In the genomic region with DNA sequence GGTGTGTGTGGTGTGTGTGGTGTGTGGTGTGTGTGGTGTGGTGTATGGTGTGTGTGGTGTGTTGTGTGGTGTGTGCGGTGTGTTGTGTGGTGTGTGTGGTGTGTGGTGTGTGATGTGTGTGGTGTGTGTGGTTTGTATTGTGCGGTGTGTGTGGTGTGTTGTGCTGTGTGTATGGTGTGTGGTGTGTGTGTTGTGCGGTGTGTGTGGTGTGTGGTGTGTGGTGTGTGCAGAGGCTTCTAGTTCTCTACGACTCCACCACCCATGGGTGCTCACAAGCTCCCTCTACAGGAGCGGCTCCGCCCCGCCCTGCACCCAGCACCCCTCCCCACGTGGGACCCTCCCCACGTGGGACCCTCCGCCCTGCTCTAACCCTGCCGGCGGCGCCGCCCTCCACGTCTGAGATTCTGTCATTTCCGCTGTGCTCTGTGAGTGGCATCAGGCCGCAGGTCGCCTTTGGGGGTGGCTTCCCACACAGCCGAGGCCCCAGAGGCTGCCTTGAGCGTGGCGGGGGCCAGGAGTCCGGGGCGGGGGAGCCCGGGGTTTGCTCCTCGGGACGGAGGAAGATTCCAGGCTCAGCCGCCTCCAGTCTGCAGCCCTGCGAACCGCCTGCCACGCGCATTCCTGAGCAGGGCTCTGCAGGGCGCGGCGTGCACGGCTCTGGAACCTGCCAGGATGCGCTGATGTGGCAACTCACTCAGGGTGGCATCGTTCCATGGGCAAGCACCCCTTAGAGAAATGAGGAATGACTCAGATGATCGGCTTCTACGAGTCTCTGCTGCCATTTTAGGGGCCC, we compare ENCODE assay signal across 1 cellular context.
A peak's percentile ranks its signal among the peaks of the same experiment; 100 is the strongest.
TF ChIP-seq lines count a peak whose summit lies in the region.

No MANE protein-coding gene starts in this region.

TF ChIP-seq in K562, 482 proteins besides CTCF, POLR2A, EP300 and RAD21 (continued from another document and continues in another):
- TF ChIP-seq, protein P1, sequence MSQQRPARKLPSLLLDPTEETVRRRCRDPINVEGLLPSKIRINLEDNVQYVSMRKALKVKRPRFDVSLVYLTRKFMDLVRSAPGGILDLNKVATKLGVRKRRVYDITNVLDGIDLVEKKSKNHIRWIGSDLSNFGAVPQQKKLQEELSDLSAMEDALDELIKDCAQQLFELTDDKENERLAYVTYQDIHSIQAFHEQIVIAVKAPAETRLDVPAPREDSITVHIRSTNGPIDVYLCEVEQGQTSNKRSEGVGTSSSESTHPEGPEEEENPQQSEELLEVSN (IDR thresholded peaks at IDR 0.05; ENCODE audit: borderline replicate concordance in 1 of 2, extremely low read depth in 1 of 2, insufficient read depth in 1 of 2, insufficient read length in 1 of 2, low read depth in 1 of 2, low read length in 1 of 2, poor library complexity in 1 of 2, severe bottlenecking in 1 of 2), result peak; percentile 34 to 35
- TF ChIP-seq TBP (optimal IDR thresholded peaks at IDR 0.05; ENCODE audit: low read depth, low read length) (no peak), GTF2E2 (tag; IDR thresholded peaks at IDR 0.05) (no peak), USF2 (CRISPR knock-in tag; IDR thresholded peaks at IDR 0.05) (peak; percentile 71), SLC30A9 (CRISPR knock-in tag; IDR thresholded peaks at IDR 0.05) (no peak), MNT (conservative IDR thresholded peaks at IDR 0.05) (peak; percentile 77 to 81; a peak in 3 of 4 replicates), TCF7L2 (IDR thresholded peaks at IDR 0.05; ENCODE audit: low read depth, low read length) (no peak), NELFE (IDR thresholded peaks at IDR 0.05; ENCODE audit: insufficient read depth, insufficient read length) (no peak), ARID2 (IDR thresholded peaks at IDR 0.05) (no peak), C11orf30 (IDR thresholded peaks at IDR 0.05; ENCODE audit: low read depth) (no peak), EGR1 (conservative IDR thresholded peaks at IDR 0.05) (0 out of 2 replicates have a peak, but pooled peaks have one; percentile 5), ZNF165 (CRISPR knock-in tag; IDR thresholded peaks at IDR 0.05; ENCODE audit: borderline replicate concordance) (no peak), RFX5 (IDR thresholded peaks at IDR 0.05; ENCODE audit: low read depth, low read length) (no peak), GATAD2A (IDR thresholded peaks at IDR 0.05) (peak; percentile 76; the same call in 1 of the 2 replicates), ZNF512 (tag; IDR thresholded peaks at IDR 0.05) (no peak), NFRKB (IDR thresholded peaks at IDR 0.05; ENCODE audit: low read depth) (no peak), CBX3 (IDR thresholded peaks at IDR 0.05; ENCODE audit: borderline replicate concordance in 1 of 2, low read length in 2 of 2) (peak in 1 of 2 experiments; percentile 57; a peak in 1 of 3 replicates), ELF4 (CRISPR knock-in tag; IDR thresholded peaks at IDR 0.05) (no peak), PHB (CRISPR knock-in tag; IDR thresholded peaks at IDR 0.05) (no peak), DDX20 (tag; IDR thresholded peaks at IDR 0.05; ENCODE audit: low read depth) (no peak), FOXJ2 (tag; IDR thresholded peaks at IDR 0.05) (no peak), ZNF398 (CRISPR knock-in tag; IDR thresholded peaks at IDR 0.05) (no peak), BDP1 (IDR thresholded peaks at IDR 0.05; ENCODE audit: insufficient read depth, insufficient read length) (no peak), KLF10 (CRISPR knock-in tag; IDR thresholded peaks at IDR 0.05) (no peak), CEBPB (tag; IDR thresholded peaks at IDR 0.05) (no peak), NR4A1 (CRISPR knock-in tag; IDR thresholded peaks at IDR 0.05) (no peak), NR4A1 (tag; IDR thresholded peaks at IDR 0.05) (no peak), ZNF41 (CRISPR knock-in tag; conservative IDR thresholded peaks at IDR 0.05) (no peak), ARHGAP35 (IDR thresholded peaks at IDR 0.05; ENCODE audit: partially characterized antibody) (no peak), ZNF76 (CRISPR knock-in tag; IDR thresholded peaks at IDR 0.05; ENCODE audit: borderline replicate concordance) (no peak), PML (IDR thresholded peaks at IDR 0.05; ENCODE audit: low read length) (no peak), ARNT (IDR thresholded peaks at IDR 0.05) (peak in 1 of 2 experiments; percentile 21; a peak in 2 of 4 replicates), EZH2 (IDR thresholded peaks at IDR 0.05; ENCODE audit: borderline replicate concordance, low read depth, low read length) (no peak), TSC22D4 (tag; IDR thresholded peaks at IDR 0.05) (no peak), NFE2 (IDR thresholded peaks at IDR 0.05; ENCODE audit: low read depth) (no peak), BRCA1 (IDR thresholded peaks at IDR 0.05) (no peak), BRCA1 (CRISPR knock-in tag; IDR thresholded peaks at IDR 0.05) (no peak)
- TF ChIP-seq, protein P2, sequence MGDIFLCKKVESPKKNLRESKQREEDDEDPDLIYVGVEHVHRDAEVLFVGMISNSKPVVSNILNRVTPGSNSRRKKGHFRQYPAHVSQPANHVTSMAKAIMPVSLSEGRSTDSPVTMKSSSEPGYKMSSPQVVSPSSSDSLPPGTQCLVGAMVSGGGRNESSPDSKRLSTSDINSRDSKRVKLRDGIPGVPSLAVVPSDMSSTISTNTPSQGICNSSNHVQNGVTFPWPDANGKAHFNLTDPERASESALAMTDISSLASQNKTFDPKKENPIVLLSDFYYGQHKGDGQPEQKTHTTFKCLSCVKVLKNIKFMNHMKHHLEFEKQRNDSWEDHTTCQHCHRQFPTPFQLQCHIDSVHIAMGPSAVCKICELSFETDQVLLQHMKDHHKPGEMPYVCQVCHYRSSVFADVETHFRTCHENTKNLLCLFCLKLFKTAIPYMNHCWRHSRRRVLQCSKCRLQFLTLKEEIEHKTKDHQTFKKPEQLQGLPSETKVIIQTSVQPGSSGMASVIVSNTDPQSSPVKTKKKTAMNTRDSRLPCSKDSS (IDR thresholded peaks at IDR 0.05; ENCODE audit: low read depth, partially characterized antibody), result peak; percentile 20
- TF ChIP-seq, protein P3, sequence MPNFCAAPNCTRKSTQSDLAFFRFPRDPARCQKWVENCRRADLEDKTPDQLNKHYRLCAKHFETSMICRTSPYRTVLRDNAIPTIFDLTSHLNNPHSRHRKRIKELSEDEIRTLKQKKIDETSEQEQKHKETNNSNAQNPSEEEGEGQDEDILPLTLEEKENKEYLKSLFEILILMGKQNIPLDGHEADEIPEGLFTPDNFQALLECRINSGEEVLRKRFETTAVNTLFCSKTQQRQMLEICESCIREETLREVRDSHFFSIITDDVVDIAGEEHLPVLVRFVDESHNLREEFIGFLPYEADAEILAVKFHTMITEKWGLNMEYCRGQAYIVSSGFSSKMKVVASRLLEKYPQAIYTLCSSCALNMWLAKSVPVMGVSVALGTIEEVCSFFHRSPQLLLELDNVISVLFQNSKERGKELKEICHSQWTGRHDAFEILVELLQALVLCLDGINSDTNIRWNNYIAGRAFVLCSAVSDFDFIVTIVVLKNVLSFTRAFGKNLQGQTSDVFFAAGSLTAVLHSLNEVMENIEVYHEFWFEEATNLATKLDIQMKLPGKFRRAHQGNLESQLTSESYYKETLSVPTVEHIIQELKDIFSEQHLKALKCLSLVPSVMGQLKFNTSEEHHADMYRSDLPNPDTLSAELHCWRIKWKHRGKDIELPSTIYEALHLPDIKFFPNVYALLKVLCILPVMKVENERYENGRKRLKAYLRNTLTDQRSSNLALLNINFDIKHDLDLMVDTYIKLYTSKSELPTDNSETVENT (CRISPR knock-in tag; IDR thresholded peaks at IDR 0.05), result no peak
- TF ChIP-seq, protein P4, sequence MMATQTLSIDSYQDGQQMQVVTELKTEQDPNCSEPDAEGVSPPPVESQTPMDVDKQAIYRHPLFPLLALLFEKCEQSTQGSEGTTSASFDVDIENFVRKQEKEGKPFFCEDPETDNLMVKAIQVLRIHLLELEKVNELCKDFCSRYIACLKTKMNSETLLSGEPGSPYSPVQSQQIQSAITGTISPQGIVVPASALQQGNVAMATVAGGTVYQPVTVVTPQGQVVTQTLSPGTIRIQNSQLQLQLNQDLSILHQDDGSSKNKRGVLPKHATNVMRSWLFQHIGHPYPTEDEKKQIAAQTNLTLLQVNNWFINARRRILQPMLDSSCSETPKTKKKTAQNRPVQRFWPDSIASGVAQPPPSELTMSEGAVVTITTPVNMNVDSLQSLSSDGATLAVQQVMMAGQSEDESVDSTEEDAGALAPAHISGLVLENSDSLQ (IDR thresholded peaks at IDR 0.05), result no peak
- TF ChIP-seq, protein P5, sequence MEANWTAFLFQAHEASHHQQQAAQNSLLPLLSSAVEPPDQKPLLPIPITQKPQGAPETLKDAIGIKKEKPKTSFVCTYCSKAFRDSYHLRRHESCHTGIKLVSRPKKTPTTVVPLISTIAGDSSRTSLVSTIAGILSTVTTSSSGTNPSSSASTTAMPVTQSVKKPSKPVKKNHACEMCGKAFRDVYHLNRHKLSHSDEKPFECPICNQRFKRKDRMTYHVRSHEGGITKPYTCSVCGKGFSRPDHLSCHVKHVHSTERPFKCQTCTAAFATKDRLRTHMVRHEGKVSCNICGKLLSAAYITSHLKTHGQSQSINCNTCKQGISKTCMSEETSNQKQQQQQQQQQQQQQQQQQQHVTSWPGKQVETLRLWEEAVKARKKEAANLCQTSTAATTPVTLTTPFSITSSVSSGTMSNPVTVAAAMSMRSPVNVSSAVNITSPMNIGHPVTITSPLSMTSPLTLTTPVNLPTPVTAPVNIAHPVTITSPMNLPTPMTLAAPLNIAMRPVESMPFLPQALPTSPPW (CRISPR knock-in tag; IDR thresholded peaks at IDR 0.05), result 0 out of 2 replicates have a peak, but pooled peaks have one; percentile 11
- TF ChIP-seq, protein P6, sequence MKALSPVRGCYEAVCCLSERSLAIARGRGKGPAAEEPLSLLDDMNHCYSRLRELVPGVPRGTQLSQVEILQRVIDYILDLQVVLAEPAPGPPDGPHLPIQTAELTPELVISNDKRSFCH (CRISPR knock-in tag; IDR thresholded peaks at IDR 0.05), result no peak
- TF ChIP-seq, protein P6 (tag; IDR thresholded peaks at IDR 0.05), result no peak
- TF ChIP-seq, protein P7, sequence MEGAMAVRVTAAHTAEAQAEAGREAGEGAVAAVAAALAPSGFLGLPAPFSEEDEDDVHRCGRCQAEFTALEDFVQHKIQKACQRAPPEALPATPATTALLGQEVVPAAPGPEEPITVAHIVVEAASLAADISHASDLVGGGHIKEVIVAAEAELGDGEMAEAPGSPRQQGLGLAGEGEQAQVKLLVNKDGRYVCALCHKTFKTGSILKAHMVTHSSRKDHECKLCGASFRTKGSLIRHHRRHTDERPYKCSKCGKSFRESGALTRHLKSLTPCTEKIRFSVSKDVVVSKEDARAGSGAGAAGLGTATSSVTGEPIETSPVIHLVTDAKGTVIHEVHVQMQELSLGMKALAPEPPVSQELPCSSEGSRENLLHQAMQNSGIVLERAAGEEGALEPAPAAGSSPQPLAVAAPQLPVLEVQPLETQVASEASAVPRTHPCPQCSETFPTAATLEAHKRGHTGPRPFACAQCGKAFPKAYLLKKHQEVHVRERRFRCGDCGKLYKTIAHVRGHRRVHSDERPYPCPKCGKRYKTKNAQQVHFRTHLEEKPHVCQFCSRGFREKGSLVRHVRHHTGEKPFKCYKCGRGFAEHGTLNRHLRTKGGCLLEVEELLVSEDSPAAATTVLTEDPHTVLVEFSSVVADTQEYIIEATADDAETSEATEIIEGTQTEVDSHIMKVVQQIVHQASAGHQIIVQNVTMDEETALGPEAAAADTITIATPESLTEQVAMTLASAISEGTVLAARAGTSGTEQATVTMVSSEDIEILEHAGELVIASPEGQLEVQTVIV (CRISPR knock-in tag; IDR thresholded peaks at IDR 0.05; ENCODE audit: borderline replicate concordance), result no peak
